In genomic region chr9:19922476-19923118, GRCh38 we compare ENCODE assay signal across 8 cellular contexts.
DNase-seq lines count a peak whose midpoint lies in the region; ATAC-seq and TF ChIP-seq lines count a peak whose summit lies in the region.

No MANE protein-coding gene starts in this region.

- peaks cover 19% of the 10 kb centered on the region for H3K4me1 Mint-ChIP-seq in activated CD4-positive, alpha-beta T cell treated with anti-CD3 and anti-CD28 coated beads, Interleukin-2, amount 10 ng/mL, durations not matched to agents 24 days and 14 days
- H3K4me1 Mint-ChIP-seq in naive thymus-derived CD8-positive, alpha-beta T cell = peaks cover 3 to 10% (median 9%) of the 10 kb centered on the region in 4 donors

- TF ChIP-seq POLR2A in ovary (IDR thresholded peaks at IDR 0.05) = no peak

- no peaks in the 10 kb centered on the region for H3K36me3 Mint-ChIP-seq in activated CD4-positive, alpha-beta T cell treated with anti-CD3 and anti-CD28 coated beads, Interleukin-2, amount 10 ng/mL, durations not matched to agents 24 days and 14 days (ENCODE audit: low read depth)
- no peaks in the 10 kb centered on the region for H3K36me3 Mint-ChIP-seq in naive thymus-derived CD8-positive, alpha-beta T cell

- H3K27me3 ChIP-seq in ovary = no peaks in the 10 kb centered on the region

- POLR2A ChIA-PET in naive thymus-derived CD8-positive, alpha-beta T cell (lab: Charles Lee) = no interaction called here

- DNase-seq in activated CD4-positive, alpha-beta T cell treated with anti-CD3 and anti-CD28 coated beads, Interleukin-2, amount 10 ng/mL, durations not matched to agents 24 days and 14 days = peak; percentile 49
- DNase-seq in activated CD4-positive, alpha-beta T cell treated with anti-CD3 and anti-CD28 coated beads for 48 hours = no peak
- DNase-seq in NCI-H69 (lab: John Stamatoyannopoulos, UW) = peak; percentile 94
- peak; percentile 59 for DNase-seq in ecto neural progenitor cell (ENCODE audit: low spot score)
- peak in 3 of 5 donors; percentile 35 to 48 (median 44) for DNase-seq in ovary
- no peak for DNase-seq in SKM-1 (lab: John Stamatoyannopoulos, UW; ENCODE audit: unreplicated experiment)
- no peak for DNase-seq in naive thymus-derived CD8-positive, alpha-beta T cell

- H3K9me3 ChIP-seq in ovary = no peaks in the 10 kb centered on the region

- ATAC-seq in GM18861 (IDR thresholded peaks at IDR 0.05; ENCODE audit: unreplicated experiment) = no peak
- no peak for ATAC-seq in naive thymus-derived CD8-positive, alpha-beta T cell

- WGBS in ovary, 3 donors = 7 to 11% (median 9%) methylated on average over 2 of the region's 2 CpGs

- TF ChIP-seq EP300 in ovary (IDR thresholded peaks at IDR 0.05) = no peak

- H3K36me3 ChIP-seq in ovary = no peaks in the 10 kb centered on the region

- no peaks in the 10 kb centered on the region for H3K4me1 ChIP-seq in ovary (ENCODE audit: insufficient read depth)

- no peak overlapping the region for H3K4me3 ChIP-seq in ovary

- H3K9me3 Mint-ChIP-seq in activated CD4-positive, alpha-beta T cell treated with anti-CD3 and anti-CD28 coated beads, Interleukin-2, amount 10 ng/mL, durations not matched to agents 24 days and 14 days = no peaks in the 10 kb centered on the region
- no peaks in the 10 kb centered on the region for H3K9me3 Mint-ChIP-seq in naive thymus-derived CD8-positive, alpha-beta T cell

- H3K27ac Mint-ChIP-seq in activated CD4-positive, alpha-beta T cell treated with anti-CD3 and anti-CD28 coated beads, Interleukin-2, amount 10 ng/mL, durations not matched to agents 24 days and 14 days = no peak overlapping the region
- no peak overlapping the region for H3K27ac Mint-ChIP-seq in naive thymus-derived CD8-positive, alpha-beta T cell

- intact Hi-C loops in activated CD4-positive, alpha-beta T cell treated with anti-CD3 and anti-CD28 coated beads, Interleukin-2, amount 10 ng/mL, durations not matched to agents 24 days and 14 days (cut with micrococcal nuclease) = loop anchor here (10.0 kb wide), 2 partner anchors 428 to 582 kb away; no protein-coding TSS in a partner anchor
- intact Hi-C loops in ovary (cut with DNase I) = loop anchor here in 2 of 4 donors (10.0 kb wide), 4 partner anchors 428 to 1192 kb away; partner anchors contain the start of gene MLLT3 (in 1 of the 2)

- peaks cover 24% of the 10 kb centered on the region for H3K27me3 Mint-ChIP-seq in activated CD4-positive, alpha-beta T cell treated with anti-CD3 and anti-CD28 coated beads, Interleukin-2, amount 10 ng/mL, durations not matched to agents 24 days and 14 days
- H3K27me3 Mint-ChIP-seq in naive thymus-derived CD8-positive, alpha-beta T cell = peaks cover 12 to 57% (median 20%) of the 10 kb centered on the region in 5 donors

- no peak for TF ChIP-seq CTCF in ovary (IDR thresholded peaks at IDR 0.05)

- no peak overlapping the region for H3K4me3 Mint-ChIP-seq in activated CD4-positive, alpha-beta T cell treated with anti-CD3 and anti-CD28 coated beads, Interleukin-2, amount 10 ng/mL, durations not matched to agents 24 days and 14 days
- no peak overlapping the region for H3K4me3 Mint-ChIP-seq in naive thymus-derived CD8-positive, alpha-beta T cell

- no peak overlapping the region for H3K27ac ChIP-seq in ovary

Comparison
In these comparisons a context has a peak if more than half of its experiments do, and no peak if none do; other contexts are left out.
1. DNase-seq: peak in activated CD4-positive, alpha-beta T cell treated with anti-CD3 and anti-CD28 coated beads, Interleukin-2, amount 10 ng/mL, durations not matched to agents 24 days and 14 days (single experiment), NCI-H69 (single experiment), ecto neural progenitor cell (single experiment) and ovary (3 of 5); none in activated CD4-positive, alpha-beta T cell treated with anti-CD3 and anti-CD28 coated beads for 48 hours (single experiment), SKM-1 (single experiment) and naive thymus-derived CD8-positive, alpha-beta T cell (0 of 10).